Comparison of ENCODE assay signal across 27 cellular contexts in genomic region chr17:43637563-43638323, GRCh38. TPM values are rescaled to one million over a fixed set of nuclear protein-coding genes. Genes with fewer than 3 reads are reported as not detected.
"Had no signal": no experiment of that assay in that cellular context is flagged by ENCODE, and none has a peak within 500 bp of the region (broad histone marks: within the 10 kb centered on the region; RNA-seq: fewer than 3 reads in every experiment).

No MANE protein-coding gene starts in this region.

- H3K9me3 ChIP-seq: esophagus squamous epithelium, gastrocnemius medialis, heart right ventricle, left lung, mucosa of descending colon, right atrium auricular region, stomach, tibial artery had no signal

- H3K36me3 Mint-ChIP-seq: mesothelial cell of epicardium; naive thymus-derived CD4-positive, alpha-beta T cell; stimulated activated effector memory CD8-positive, alpha-beta T cell treated with anti-CD3 and anti-CD28 coated beads, Interleukin-12 subunit alpha, Interleukin-12 subunit beta, amount 100 ng/mL, for 72 hours had no signal

- H3K4me1 Mint-ChIP-seq: stimulated activated effector memory CD8-positive, alpha-beta T cell treated with anti-CD3 and anti-CD28 coated beads, Interleukin-12 subunit alpha, Interleukin-12 subunit beta, amount 100 ng/mL, for 72 hours had no signal

- H3K4me3 Mint-ChIP-seq: dendritic cell treated with granulocyte-macrophage colony-stimulating factor and Interleukin-4, amounts not matched to agents 40 ng/mL and 50 ng/mL, for 4 days; effector memory CD8-positive, alpha-beta T cell; mesothelial cell of epicardium; stimulated activated effector memory CD8-positive, alpha-beta T cell treated with anti-CD3 and anti-CD28 coated beads, Interleukin-12 subunit alpha, Interleukin-12 subunit beta, amount 100 ng/mL, for 72 hours; type B pancreatic cell had no signal

- H3K4me3 ChIP-seq: esophagus squamous epithelium, gastrocnemius medialis, heart right ventricle, left lung, mucosa of descending colon, right atrium auricular region, stomach, tibial artery had no signal

- H3K27me3 Mint-ChIP-seq: type B pancreatic cell had no signal

- H3K27ac Mint-ChIP-seq: dendritic cell treated with granulocyte-macrophage colony-stimulating factor and Interleukin-4, amounts not matched to agents 40 ng/mL and 50 ng/mL, for 4 days; mesothelial cell of epicardium; naive thymus-derived CD4-positive, alpha-beta T cell; progenitor cell of endocrine pancreas; stimulated activated effector memory CD8-positive, alpha-beta T cell treated with anti-CD3 and anti-CD28 coated beads, Interleukin-12 subunit alpha, Interleukin-12 subunit beta, amount 100 ng/mL, for 72 hours; type B pancreatic cell had no signal

- H3K36me3 ChIP-seq: esophagus squamous epithelium, gastrocnemius medialis, left lung, right atrium auricular region, stomach, tibial artery had no signal

- H3K27me3 ChIP-seq: esophagus squamous epithelium, gastrocnemius medialis, heart right ventricle, left lung, right atrium auricular region, tibial artery had no signal

- H3K27ac ChIP-seq: esophagus squamous epithelium, gastrocnemius medialis, left lung, parathyroid adenoma, right atrium auricular region, stomach, tibial artery had no signal

- H3K9me3 Mint-ChIP-seq: dendritic cell treated with granulocyte-macrophage colony-stimulating factor and Interleukin-4, amounts not matched to agents 40 ng/mL and 50 ng/mL, for 4 days; effector memory CD8-positive, alpha-beta T cell; mesothelial cell of epicardium; naive thymus-derived CD4-positive, alpha-beta T cell; stimulated activated effector memory CD8-positive, alpha-beta T cell treated with anti-CD3 and anti-CD28 coated beads, Interleukin-12 subunit alpha, Interleukin-12 subunit beta, amount 100 ng/mL, for 72 hours; type B pancreatic cell had no signal

- DNase-seq: cerebellar nuclear complex; effector memory CD8-positive, alpha-beta T cell; erythroblast; esophagus squamous epithelium; foreskin fibroblast; gastrocnemius medialis; glutamatergic neuron; heart right ventricle; hippocampal formation; left cardiac atrium; mesenchymal stem cell; mucosa of descending colon; naive thymus-derived CD4-positive, alpha-beta T cell; stimulated activated CD4-positive, alpha-beta T cell treated with anti-CD3 and anti-CD28 coated beads, Interleukin-2, amount 100 ng/mL, for 24 hours; stimulated activated CD4-positive, alpha-beta T cell treated with anti-CD3 and anti-CD28 coated beads, Interleukin-4, amount 100 ng/mL, for 24 hours; stimulated activated naive CD4-positive, alpha-beta T cell treated with Interleukin-2 at 50 U/mL for 16 hours; stomach; tibial artery had no signal

- H3K4me1 ChIP-seq: gastrocnemius medialis, left lung, parathyroid adenoma, tibial artery had no signal

RNA-seq across cellular contexts. Expression of gene MEOX1, which starts 24.0 kb away (rescaled TPM):
- total RNA-seq: lung microvascular endothelial cell had no signal
